ENCODE assay signal across 14 cellular contexts in the genomic region with DNA sequence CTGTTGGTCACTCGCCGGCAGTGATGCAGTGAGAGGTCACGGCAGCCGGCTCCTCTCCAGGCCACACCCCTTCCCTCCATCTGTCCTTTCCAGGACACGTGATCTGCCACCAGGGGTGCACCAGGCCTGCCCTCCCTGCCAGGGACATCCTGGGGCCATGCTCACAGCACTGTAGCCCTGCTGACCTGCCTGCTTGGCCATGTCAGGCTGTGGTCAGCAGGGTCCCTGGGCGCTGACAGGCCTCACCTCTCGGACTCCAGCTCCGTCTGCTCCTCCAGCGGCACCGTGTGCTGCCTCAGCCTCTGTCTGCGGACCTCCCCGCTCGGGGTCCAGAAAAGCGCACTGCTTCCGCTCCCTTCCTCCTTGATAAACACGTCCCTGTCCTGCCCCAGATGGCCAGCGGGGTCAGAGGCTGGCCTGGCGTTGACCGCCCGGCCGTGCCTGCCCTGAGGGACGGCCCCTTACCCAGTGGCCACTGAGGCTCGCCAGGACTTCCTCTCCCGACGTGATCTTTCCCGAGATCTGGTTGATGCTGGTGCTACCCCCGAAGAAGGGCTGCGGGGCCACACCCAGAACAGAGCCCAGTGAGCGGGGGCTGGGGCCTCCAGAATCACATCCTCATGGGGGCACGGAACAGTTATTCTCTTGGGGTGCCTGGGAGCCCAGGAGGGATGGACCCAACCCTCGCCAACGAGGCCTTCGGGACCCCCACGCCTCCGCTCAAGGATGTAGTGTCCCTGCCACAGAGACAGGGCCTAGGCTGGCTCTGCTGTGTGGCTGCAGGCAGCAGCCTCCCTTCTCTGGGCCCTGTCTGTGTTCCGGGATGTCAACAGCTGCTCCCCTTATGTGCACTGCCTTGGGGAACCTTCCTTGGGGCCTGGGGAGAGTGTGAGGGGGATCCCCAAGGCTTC. TPM values are rescaled to one million over a fixed set of nuclear protein-coding genes. Genes with fewer than 3 reads are reported as not detected.
DNase-seq lines count a peak whose midpoint lies in the region; ATAC-seq and TF ChIP-seq lines count a peak whose summit lies in the region.
"Had no signal": no experiment of that assay in that cellular context is flagged by ENCODE, and none has a peak within 500 bp of the region (broad histone marks: within the 10 kb centered on the region; RNA-seq: fewer than 3 reads in every experiment).

No MANE protein-coding gene starts in this region.

- H3K4me3 Mint-ChIP-seq in activated naive CD8-positive, alpha-beta T cell treated with anti-CD3 and anti-CD28 coated beads for 36 hours: no peak overlapping the region
- H3K4me3 Mint-ChIP-seq: activated CD8-positive, alpha-beta T cell treated with anti-CD3 and anti-CD28 coated beads for 36 hours; stimulated activated naive CD8-positive, alpha-beta T cell treated with anti-CD3 and anti-CD28 coated beads, Interleukin-15, amount 100 ng/mL, for 72 hours had no signal

- H3K9ac ChIP-seq in MM.1S (ENCODE audit: low read length): no peak overlapping the region

- no peaks in the 10 kb centered on the region for H3K36me3 Mint-ChIP-seq in activated naive CD8-positive, alpha-beta T cell treated with anti-CD3 and anti-CD28 coated beads for 36 hours

- H3K4me1 Mint-ChIP-seq in activated naive CD8-positive, alpha-beta T cell treated with anti-CD3 and anti-CD28 coated beads for 36 hours: no peaks in the 10 kb centered on the region

- H3K27ac Mint-ChIP-seq in activated naive CD8-positive, alpha-beta T cell treated with anti-CD3 and anti-CD28 coated beads for 36 hours: no peak overlapping the region
- H3K27ac Mint-ChIP-seq: activated CD8-positive, alpha-beta T cell treated with anti-CD3 and anti-CD28 coated beads for 36 hours had no signal

- DNase-seq in activated CD8-positive, alpha-beta memory T cell treated with anti-CD3 and anti-CD28 coated beads, Interleukin-2, amount 50 U/mL, for 48 hours: peak; percentile 49
- no peak for DNase-seq in activated CD8-positive, alpha-beta memory T cell treated with anti-CD3 and anti-CD28 coated beads, Interleukin-2, amount 50 U/mL, for 4 hours
- peak; percentile 28 for DNase-seq in NCI-H2196 treated with DMSO at 0.1 percent for 48 hours (lab: John Stamatoyannopoulos, UW; ENCODE audit: unreplicated experiment)
- DNase-seq in right lobe of liver: no peak
- DNase-seq in upper lobe of left lung: peak in 1 of 2 donors; percentile 71
- DNase-seq in activated naive CD8-positive, alpha-beta T cell treated with anti-CD3 and anti-CD28 coated beads for 36 hours: no peak
- no peak for DNase-seq in activated naive CD4-positive, alpha-beta T cell treated with Interleukin-2 at 50 U/mL for 16 hours
- DNase-seq in MM.1S: no peak
- DNase-seq: activated CD8-positive, alpha-beta T cell treated with anti-CD3 and anti-CD28 coated beads for 36 hours; activated effector memory CD4-positive, alpha-beta T cell treated with Interleukin-2 at 50 U/mL for 16 hours; dermis blood vessel endothelial cell; NCI-H1105 treated with DMSO at 0.1 percent for 48 hours; stimulated activated naive CD8-positive, alpha-beta T cell treated with anti-CD3 and anti-CD28 coated beads, Interleukin-15, amount 100 ng/mL, for 72 hours had no signal

- 62% methylated on average over 9 of the region's 36 CpGs for WGBS in right lobe of liver (ENCODE audit: insufficient coverage, low coverage, low lambda C conversion rate, missing lambda C conversion rate)
- WGBS in upper lobe of left lung, 2 donors: 71 to 79% methylated on average over 24 to 36 of the region's 36 CpGs

- no peaks in the 10 kb centered on the region for H4K20me1 ChIP-seq in MM.1S (ENCODE audit: insufficient read depth, low read length)

- no peaks in the 10 kb centered on the region for H3K36me3 ChIP-seq in right lobe of liver
- peaks cover 0 to 68% (median 32%) of the 10 kb centered on the region in 4 donors for H3K36me3 ChIP-seq in upper lobe of left lung
- H3K36me3 ChIP-seq in MM.1S (replicated peaks; ENCODE audit: insufficient read depth, low read length): no peaks in the 10 kb centered on the region

- intact Hi-C loops in right lobe of liver (cut with DNase I): loop anchor here (5.0 kb wide), 1 partner anchor 56 kb away; no protein-coding TSS in a partner anchor

- no peaks in the 10 kb centered on the region for H3K9me3 Mint-ChIP-seq in activated naive CD8-positive, alpha-beta T cell treated with anti-CD3 and anti-CD28 coated beads for 36 hours
- H3K9me3 Mint-ChIP-seq: activated CD8-positive, alpha-beta T cell treated with anti-CD3 and anti-CD28 coated beads for 36 hours; stimulated activated naive CD8-positive, alpha-beta T cell treated with anti-CD3 and anti-CD28 coated beads, Interleukin-15, amount 100 ng/mL, for 72 hours had no signal

- no peak for TF ChIP-seq CTCF in right lobe of liver (IDR thresholded peaks at IDR 0.05)
- no peak for TF ChIP-seq CTCF in upper lobe of left lung (IDR thresholded peaks at IDR 0.05)
- no peak for TF ChIP-seq CTCF in MM.1S (IDR thresholded peaks at IDR 0.05; ENCODE audit: low read length)

- H3K4me3 ChIP-seq in right lobe of liver: no peak overlapping the region
- no peak overlapping the region for H3K4me3 ChIP-seq in upper lobe of left lung
- no peak overlapping the region for H3K4me3 ChIP-seq in MM.1S (ENCODE audit: low read length)
- H3K4me3 ChIP-seq: left lung had no signal

- no peak for TF ChIP-seq EP300 in upper lobe of left lung (IDR thresholded peaks at IDR 0.05)

- no peaks in the 10 kb centered on the region for H3K9me2 ChIP-seq in MM.1S (replicated peaks; ENCODE audit: insufficient read depth, low read length)

- TF ChIP-seq POLR2A in right lobe of liver (IDR thresholded peaks at IDR 0.05): no peak
- no peak for TF ChIP-seq POLR2A in upper lobe of left lung (IDR thresholded peaks at IDR 0.05)

- no peaks in the 10 kb centered on the region for H3K79me2 ChIP-seq in MM.1S (ENCODE audit: low read length)

- ATAC-seq in right lobe of liver (peak in 3 of 4 donors; percentile 9 to 39 (median 18)), upper lobe of left lung (ENCODE audit: low FRiP score in 2 of 2) (no peak)
- ATAC-seq: activated CD8-positive, alpha-beta T cell treated with anti-CD3 and anti-CD28 coated beads for 36 hours; left lung; stimulated activated naive CD8-positive, alpha-beta T cell treated with anti-CD3 and anti-CD28 coated beads, Interleukin-15, amount 100 ng/mL, for 72 hours had no signal

- H3K27ac ChIP-seq in right lobe of liver: no peak overlapping the region
- H3K27ac ChIP-seq in upper lobe of left lung: peak overlapping the region; percentile 14 to 86 (median 69)
- no peak overlapping the region for H3K27ac ChIP-seq in MM.1S (ENCODE audit: low read length)

- H3K27me3 Mint-ChIP-seq in activated naive CD8-positive, alpha-beta T cell treated with anti-CD3 and anti-CD28 coated beads for 36 hours: no peaks in the 10 kb centered on the region
- H3K27me3 Mint-ChIP-seq: activated CD8-positive, alpha-beta T cell treated with anti-CD3 and anti-CD28 coated beads for 36 hours; stimulated activated naive CD8-positive, alpha-beta T cell treated with anti-CD3 and anti-CD28 coated beads, Interleukin-15, amount 100 ng/mL, for 72 hours had no signal

- no peak overlapping the region for H3K4me2 ChIP-seq in MM.1S (ENCODE audit: low read depth, low read length)

- H3F3A ChIP-seq in MM.1S (ENCODE audit: insufficient read depth, low read length): no peaks in the 10 kb centered on the region

- no peaks in the 10 kb centered on the region for H3K27me3 ChIP-seq in right lobe of liver
- no peaks in the 10 kb centered on the region for H3K27me3 ChIP-seq in upper lobe of left lung
- no peaks in the 10 kb centered on the region for H3K27me3 ChIP-seq in MM.1S (replicated peaks; ENCODE audit: insufficient read depth, low read length)
- H3K27me3 ChIP-seq: left lung had no signal

- no peak overlapping the region for H2AFZ ChIP-seq in MM.1S (ENCODE audit: low read length)

- H3K4me1 ChIP-seq in right lobe of liver (no peaks in the 10 kb centered on the region), upper lobe of left lung (peaks cover 14 to 26% (median 21%) of the 10 kb centered on the region in 4 donors), MM.1S (ENCODE audit: low read length) (no peaks in the 10 kb centered on the region)

- H3K9me3 ChIP-seq in right lobe of liver (no peaks in the 10 kb centered on the region), upper lobe of left lung (no peaks in the 10 kb centered on the region), MM.1S (replicated peaks; ENCODE audit: insufficient read depth, low read length) (no peaks in the 10 kb centered on the region)
- H3K9me3 ChIP-seq: left lung had no signal

RNA-seq across cellular contexts. Expression of a gene that starts 36.3 kb away (rescaled TPM):
- total RNA-seq in right lobe of liver (10 to 100 TPM; 17.3 to 44.7 (median 22.7) TPM), upper lobe of left lung (10 to 100 TPM; 28.9 to 54.1 (median 43.0) TPM)
- total RNA-seq in activated naive CD8-positive, alpha-beta T cell treated with anti-CD3 and anti-CD28 coated beads for 36 hours: 100 to 1,000 TPM in 1 of 2 experiments, 10 to 100 TPM in 1; 96.6 to 101 TPM

Comparison
In these comparisons a context has a peak if more than half of its experiments do, and no peak if none do; other contexts are left out.
1. DNase-seq: peak in activated CD8-positive, alpha-beta memory T cell treated with anti-CD3 and anti-CD28 coated beads, Interleukin-2, amount 50 U/mL, for 48 hours (single experiment) and NCI-H2196 treated with DMSO at 0.1 percent for 48 hours (single experiment); none in activated CD8-positive, alpha-beta memory T cell treated with anti-CD3 and anti-CD28 coated beads, Interleukin-2, amount 50 U/mL, for 4 hours (single experiment), right lobe of liver (0 of 3), activated naive CD8-positive, alpha-beta T cell treated with anti-CD3 and anti-CD28 coated beads for 36 hours (single experiment), activated naive CD4-positive, alpha-beta T cell treated with Interleukin-2 at 50 U/mL for 16 hours (single experiment) and MM.1S (single experiment).
2. ATAC-seq: peak in right lobe of liver (3 of 4); none in upper lobe of left lung (0 of 2).
3. H3K27ac ChIP-seq: peak in upper lobe of left lung (4 of 4); none in right lobe of liver (0 of 3) and MM.1S (single experiment).